In genomic region chr13:44857061-44857460, GRCh38 we compare ENCODE assay signal across 1 cellular context.
TF ChIP-seq lines count a peak whose summit lies in the region.

No MANE protein-coding gene starts in this region.

TF ChIP-seq in SK-N-SH treated with all-trans-retinoic acid at 6 μM for 48 hours, 23 proteins besides CTCF, POLR2A, EP300 and RAD21 (continued from another document):
- TF ChIP-seq CSRNP3 (CRISPR knock-in tag; IDR thresholded peaks at IDR 0.05) (no peak), OSR1 (CRISPR knock-in tag; IDR thresholded peaks at IDR 0.05) (no peak), SNAI2 (CRISPR knock-in tag; IDR thresholded peaks at IDR 0.05) (no peak), ZNF70 (CRISPR knock-in tag; IDR thresholded peaks at IDR 0.05) (no peak), CSDC2 (CRISPR knock-in tag; IDR thresholded peaks at IDR 0.05) (no peak), ARNTL (CRISPR knock-in tag; IDR thresholded peaks at IDR 0.05; ENCODE audit: borderline replicate concordance, low read depth) (no peak), ZNF8 (CRISPR knock-in tag; IDR thresholded peaks at IDR 0.05) (no peak), ISL1 (CRISPR knock-in tag; IDR thresholded peaks at IDR 0.05) (no peak), ESRRG (CRISPR knock-in tag; IDR thresholded peaks at IDR 0.05) (no peak), ZC3H10 (CRISPR knock-in tag; IDR thresholded peaks at IDR 0.05) (no peak), POU6F1 (CRISPR knock-in tag; IDR thresholded peaks at IDR 0.05; ENCODE audit: borderline replicate concordance, low read depth) (no peak), ZFP3 (CRISPR knock-in tag; IDR thresholded peaks at IDR 0.05) (no peak), TSHZ2 (CRISPR knock-in tag; IDR thresholded peaks at IDR 0.05) (no peak), PPARA (CRISPR knock-in tag; IDR thresholded peaks at IDR 0.05; ENCODE audit: borderline replicate concordance) (no peak)
